ENCODE assay signal across 1 cellular context in genomic region chr1:198701250-198701649, GRCh38.
TF ChIP-seq lines count a peak whose summit lies in the region.

No MANE protein-coding gene starts in this region.

TF ChIP-seq in GM12878, 131 proteins besides CTCF, POLR2A, EP300 and RAD21 (continued from another document):
- TF ChIP-seq SKIL (IDR thresholded peaks at IDR 0.05; ENCODE audit: low read depth, poor library complexity, severe bottlenecking) (no peak), PML (IDR thresholded peaks at IDR 0.05; ENCODE audit: low read length) (no peak), HCFC1 (IDR thresholded peaks at IDR 0.05; ENCODE audit: low read length) (no peak), CHD1 (IDR thresholded peaks at IDR 0.05; ENCODE audit: low read depth, low read length) (no peak), EED (IDR thresholded peaks at IDR 0.05; ENCODE audit: low read depth) (no peak), ZNF24 (IDR thresholded peaks at IDR 0.05) (no peak), BHLHE40 (IDR thresholded peaks at IDR 0.05; ENCODE audit: borderline replicate concordance in 1 of 2, low read depth in 2 of 2, low read length in 1 of 2) (no peak)
- TF ChIP-seq, protein P1, sequence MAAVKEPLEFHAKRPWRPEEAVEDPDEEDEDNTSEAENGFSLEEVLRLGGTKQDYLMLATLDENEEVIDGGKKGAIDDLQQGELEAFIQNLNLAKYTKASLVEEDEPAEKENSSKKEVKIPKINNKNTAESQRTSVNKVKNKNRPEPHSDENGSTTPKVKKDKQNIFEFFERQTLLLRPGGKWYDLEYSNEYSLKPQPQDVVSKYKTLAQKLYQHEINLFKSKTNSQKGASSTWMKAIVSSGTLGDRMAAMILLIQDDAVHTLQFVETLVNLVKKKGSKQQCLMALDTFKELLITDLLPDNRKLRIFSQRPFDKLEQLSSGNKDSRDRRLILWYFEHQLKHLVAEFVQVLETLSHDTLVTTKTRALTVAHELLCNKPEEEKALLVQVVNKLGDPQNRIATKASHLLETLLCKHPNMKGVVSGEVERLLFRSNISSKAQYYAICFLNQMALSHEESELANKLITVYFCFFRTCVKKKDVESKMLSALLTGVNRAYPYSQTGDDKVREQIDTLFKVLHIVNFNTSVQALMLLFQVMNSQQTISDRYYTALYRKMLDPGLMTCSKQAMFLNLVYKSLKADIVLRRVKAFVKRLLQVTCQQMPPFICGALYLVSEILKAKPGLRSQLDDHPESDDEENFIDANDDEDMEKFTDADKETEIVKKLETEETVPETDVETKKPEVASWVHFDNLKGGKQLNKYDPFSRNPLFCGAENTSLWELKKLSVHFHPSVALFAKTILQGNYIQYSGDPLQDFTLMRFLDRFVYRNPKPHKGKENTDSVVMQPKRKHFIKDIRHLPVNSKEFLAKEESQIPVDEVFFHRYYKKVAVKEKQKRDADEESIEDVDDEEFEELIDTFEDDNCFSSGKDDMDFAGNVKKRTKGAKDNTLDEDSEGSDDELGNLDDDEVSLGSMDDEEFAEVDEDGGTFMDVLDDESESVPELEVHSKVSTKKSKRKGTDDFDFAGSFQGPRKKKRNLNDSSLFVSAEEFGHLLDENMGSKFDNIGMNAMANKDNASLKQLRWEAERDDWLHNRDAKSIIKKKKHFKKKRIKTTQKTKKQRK (IDR thresholded peaks at IDR 0.05; ENCODE audit: low read depth, low read length): no peak
- TF ChIP-seq, protein P2, sequence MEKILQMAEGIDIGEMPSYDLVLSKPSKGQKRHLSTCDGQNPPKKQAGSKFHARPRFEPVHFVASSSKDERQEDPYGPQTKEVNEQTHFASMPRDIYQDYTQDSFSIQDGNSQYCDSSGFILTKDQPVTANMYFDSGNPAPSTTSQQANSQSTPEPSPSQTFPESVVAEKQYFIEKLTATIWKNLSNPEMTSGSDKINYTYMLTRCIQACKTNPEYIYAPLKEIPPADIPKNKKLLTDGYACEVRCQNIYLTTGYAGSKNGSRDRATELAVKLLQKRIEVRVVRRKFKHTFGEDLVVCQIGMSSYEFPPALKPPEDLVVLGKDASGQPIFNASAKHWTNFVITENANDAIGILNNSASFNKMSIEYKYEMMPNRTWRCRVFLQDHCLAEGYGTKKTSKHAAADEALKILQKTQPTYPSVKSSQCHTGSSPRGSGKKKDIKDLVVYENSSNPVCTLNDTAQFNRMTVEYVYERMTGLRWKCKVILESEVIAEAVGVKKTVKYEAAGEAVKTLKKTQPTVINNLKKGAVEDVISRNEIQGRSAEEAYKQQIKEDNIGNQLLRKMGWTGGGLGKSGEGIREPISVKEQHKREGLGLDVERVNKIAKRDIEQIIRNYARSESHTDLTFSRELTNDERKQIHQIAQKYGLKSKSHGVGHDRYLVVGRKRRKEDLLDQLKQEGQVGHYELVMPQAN (conservative IDR thresholded peaks at IDR 0.05): no peak
- TF ChIP-seq, protein P3, sequence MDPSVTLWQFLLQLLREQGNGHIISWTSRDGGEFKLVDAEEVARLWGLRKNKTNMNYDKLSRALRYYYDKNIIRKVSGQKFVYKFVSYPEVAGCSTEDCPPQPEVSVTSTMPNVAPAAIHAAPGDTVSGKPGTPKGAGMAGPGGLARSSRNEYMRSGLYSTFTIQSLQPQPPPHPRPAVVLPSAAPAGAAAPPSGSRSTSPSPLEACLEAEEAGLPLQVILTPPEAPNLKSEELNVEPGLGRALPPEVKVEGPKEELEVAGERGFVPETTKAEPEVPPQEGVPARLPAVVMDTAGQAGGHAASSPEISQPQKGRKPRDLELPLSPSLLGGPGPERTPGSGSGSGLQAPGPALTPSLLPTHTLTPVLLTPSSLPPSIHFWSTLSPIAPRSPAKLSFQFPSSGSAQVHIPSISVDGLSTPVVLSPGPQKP (IDR thresholded peaks at IDR 0.05; ENCODE audit: low read depth, low read length): no peak
TF ChIP-seq in GM12878: peak in this region for 0.
